ENCODE assay signal across 10 cellular contexts in the genomic region with DNA sequence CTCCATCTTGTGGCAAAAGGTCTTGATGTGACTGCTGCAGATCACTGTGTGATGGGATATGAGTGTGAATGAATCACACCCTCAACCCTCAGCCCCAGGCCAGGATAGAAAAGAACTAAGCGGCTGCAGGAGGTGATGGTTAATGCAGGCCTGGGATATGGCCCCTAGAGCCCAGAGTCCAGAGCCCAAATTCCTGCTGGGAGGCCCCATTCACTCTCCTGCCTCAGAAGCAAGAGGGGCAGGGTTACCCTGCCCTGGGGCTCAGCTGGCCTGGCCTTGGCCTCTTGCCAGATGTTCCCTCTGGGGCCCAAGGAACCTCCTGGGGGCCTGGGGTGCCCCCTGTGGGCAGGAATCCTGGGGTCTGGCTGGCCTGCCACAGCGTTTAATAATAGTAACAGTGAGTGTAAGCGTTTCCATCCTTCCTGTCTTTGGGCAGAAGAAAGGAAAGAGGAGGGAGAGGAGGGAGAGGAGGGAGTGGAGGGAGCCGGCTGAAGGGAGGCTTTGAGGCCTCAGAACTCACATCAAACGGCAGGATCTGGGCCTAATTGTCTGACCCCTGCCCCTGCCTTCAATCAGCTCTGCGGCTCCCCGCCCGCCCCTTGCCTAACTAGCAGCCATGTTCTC. TPM values are rescaled to one million over a fixed set of nuclear protein-coding genes. Genes with fewer than 3 reads are reported as not detected.
DNase-seq lines count a peak whose midpoint lies in the region; ATAC-seq and TF ChIP-seq lines count a peak whose summit lies in the region.
"Had no signal": no experiment of that assay in that cellular context is flagged by ENCODE, and none has a peak within 500 bp of the region (broad histone marks: within the 10 kb centered on the region; RNA-seq: fewer than 3 reads in every experiment).

No MANE protein-coding gene starts in this region.

- no peak for ATAC-seq in lower lobe of right lung
- peak; percentile 39 for ATAC-seq in aorta (ENCODE audit: low FRiP score)

- peaks cover 1% of the 10 kb centered on the region for H3K36me3 Mint-ChIP-seq in activated naive CD4-positive, alpha-beta T cell treated with anti-CD3 and anti-CD28 coated beads for 36 hours (ENCODE audit: low read depth)

- H3K4me3 ChIP-seq in choroid plexus epithelial cell (ENCODE audit: low read depth, low read length), result no peak overlapping the region
- H3K4me3 ChIP-seq in lower lobe of right lung, result no peak overlapping the region
- no peak overlapping the region for H3K4me3 ChIP-seq in aorta (ENCODE audit: low read length in 2 of 2)
- H3K4me3 ChIP-seq: HAP-1 had no signal

- H3K27me3 Mint-ChIP-seq in activated naive CD4-positive, alpha-beta T cell treated with anti-CD3 and anti-CD28 coated beads for 36 hours (ENCODE audit: low read depth), result no peaks in the 10 kb centered on the region

- H3K4me1 ChIP-seq in lower lobe of right lung (peaks cover 8% of the 10 kb centered on the region), aorta (ENCODE audit: control insufficient read depth in 1 of 2, insufficient read depth in 2 of 2, low read length in 2 of 2) (no peaks in the 10 kb centered on the region)

- H3K4me3 Mint-ChIP-seq in activated naive CD4-positive, alpha-beta T cell treated with anti-CD3 and anti-CD28 coated beads for 36 hours, result no peak overlapping the region

- intact Hi-C loops in activated naive CD4-positive, alpha-beta T cell treated with anti-CD3 and anti-CD28 coated beads for 36 hours (cut with micrococcal nuclease), result loop anchor here (2.0 to 5.0 kb wide), 2 partner anchors 23 to 78 kb away; no protein-coding TSS in a partner anchor
- intact Hi-C loops in lower lobe of right lung (cut with DNase I) (no loop called here), aorta (cut with DNase I) (no loop called here)

- CTCF ChIA-PET in activated naive CD4-positive, alpha-beta T cell treated with anti-CD3 and anti-CD28 coated beads for 36 hours (lab: Charles Lee), result interaction anchor here (0.6 to 1.9 kb wide), 7 partner anchors 14 to 284 kb away, joined by 3 to 5 read pairs (median 3); no protein-coding TSS in a partner anchor

- peaks cover 13% of the 10 kb centered on the region for H3K36me3 ChIP-seq in lower lobe of right lung
- H3K36me3 ChIP-seq in aorta (ENCODE audit: control insufficient read depth in 1 of 2, insufficient read depth in 2 of 2, low read length in 1 of 2), result no peaks in the 10 kb centered on the region

- peaks cover 6% of the 10 kb centered on the region for H3K4me1 Mint-ChIP-seq in activated naive CD4-positive, alpha-beta T cell treated with anti-CD3 and anti-CD28 coated beads for 36 hours (ENCODE audit: low read depth)

- peak; percentile 34 for DNase-seq in activated naive CD4-positive, alpha-beta T cell treated with anti-CD3 and anti-CD28 coated beads for 36 hours
- no peak for DNase-seq in activated naive CD4-positive, alpha-beta T cell (lab: John Stamatoyannopoulos, UW)
- DNase-seq in choroid plexus epithelial cell (ENCODE audit: low read depth) (peak; percentile 47), lower lobe of right lung (peak; percentile 39), aorta (peak in 1 of 2 donors; percentile 86), NCI-H1436 treated with DMSO at 0.1 percent for 48 hours (lab: John Stamatoyannopoulos, UW) (no peak), activated T-cell treated with anti-CD3 and anti-CD28 coated beads for 4 hours (no peak), NCI-H446 (lab: John Stamatoyannopoulos, UW) (no peak)
- DNase-seq: COR-L47 had no signal

- H3K9me3 ChIP-seq in lower lobe of right lung, result no peaks in the 10 kb centered on the region
- H3K9me3 ChIP-seq in aorta (ENCODE audit: control insufficient read depth, low read length), result no peaks in the 10 kb centered on the region
- H3K9me3 ChIP-seq: HAP-1 had no signal

- H3K27me3 ChIP-seq in lower lobe of right lung (ENCODE audit: low read depth), result no peaks in the 10 kb centered on the region
- no peaks in the 10 kb centered on the region for H3K27me3 ChIP-seq in aorta (ENCODE audit: control insufficient read depth in 1 of 2, insufficient read depth in 2 of 2, low read length in 1 of 2)

- TF ChIP-seq CTCF in choroid plexus epithelial cell (conservative IDR thresholded peaks at IDR 0.05; ENCODE audit: low read depth, low read length) (peak; percentile 56), lower lobe of right lung (IDR thresholded peaks at IDR 0.05) (peak; percentile 7)

- H3K9me3 Mint-ChIP-seq in activated naive CD4-positive, alpha-beta T cell treated with anti-CD3 and anti-CD28 coated beads for 36 hours, result no peaks in the 10 kb centered on the region

- H3K27ac Mint-ChIP-seq in activated naive CD4-positive, alpha-beta T cell treated with anti-CD3 and anti-CD28 coated beads for 36 hours, result no peak overlapping the region

- 40% methylated on average over 8 of the region's 8 CpGs for WGBS in aorta, 2 donors

- H3K27ac ChIP-seq in lower lobe of right lung, result peak overlapping the region; percentile 69
- peak overlapping the region; percentile 18 to 67 for H3K27ac ChIP-seq in aorta (ENCODE audit: low read depth in 1 of 2, low read length in 2 of 2)

RNA-seq across cellular contexts. Expression of gene DMAP1, which starts 26.2 kb away (rescaled TPM):
- total RNA-seq in activated naive CD4-positive, alpha-beta T cell treated with anti-CD3 and anti-CD28 coated beads for 36 hours, result 10 to 100 TPM; 35.3 to 41.0 TPM
- 32.2 TPM for total RNA-seq in lower lobe of right lung
- total RNA-seq in aorta, result 10 to 100 TPM; 30.1 to 36.4 TPM
- polyA plus RNA-seq in aorta, result 100 to 1,000 TPM in 1 of 2 donors, 10 to 100 TPM in 1; 21.8 to 134 TPM

Comparison
In these comparisons a context has a peak if more than half of its experiments do, and no peak if none do; other contexts are left out.
1. DNase-seq: peak in activated naive CD4-positive, alpha-beta T cell treated with anti-CD3 and anti-CD28 coated beads for 36 hours (single experiment), choroid plexus epithelial cell (single experiment) and lower lobe of right lung (single experiment); none in activated naive CD4-positive, alpha-beta T cell (0 of 4), NCI-H1436 treated with DMSO at 0.1 percent for 48 hours (single experiment), activated T-cell treated with anti-CD3 and anti-CD28 coated beads for 4 hours (single experiment) and NCI-H446 (0 of 2).